In genomic region chr14:74954232-74954946, GRCh38 we compare ENCODE assay signal across 1 cellular context.
TF ChIP-seq lines count a peak whose summit lies in the region.

No MANE protein-coding gene starts in this region.

TF ChIP-seq in HepG2, 621 proteins besides CTCF, POLR2A, EP300 and RAD21 (continued from another document):
- TF ChIP-seq ZNF432 (CRISPR knock-in tag; IDR thresholded peaks at IDR 0.05; ENCODE audit: borderline replicate concordance) = no peak
- TF ChIP-seq ATF1 (CRISPR knock-in tag; IDR thresholded peaks at IDR 0.05) = no peak
- peak; percentile 8; the same call in 1 of the 2 replicates for TF ChIP-seq SALL1 (CRISPR knock-in tag; IDR thresholded peaks at IDR 0.05)
- no peak; the same call in 1 of the 2 replicates for TF ChIP-seq EED (CRISPR knock-in tag; IDR thresholded peaks at IDR 0.05)
- peak; percentile 77 for TF ChIP-seq NFIC (IDR thresholded peaks at IDR 0.05; ENCODE audit: low read length)
- TF ChIP-seq MXD3 (CRISPR knock-in tag; IDR thresholded peaks at IDR 0.05) = no peak
- TF ChIP-seq CREB3 (CRISPR knock-in tag; IDR thresholded peaks at IDR 0.05) = no peak
- peak; percentile 97 for TF ChIP-seq UBTF (CRISPR knock-in tag; IDR thresholded peaks at IDR 0.05)
